In the genomic region with DNA sequence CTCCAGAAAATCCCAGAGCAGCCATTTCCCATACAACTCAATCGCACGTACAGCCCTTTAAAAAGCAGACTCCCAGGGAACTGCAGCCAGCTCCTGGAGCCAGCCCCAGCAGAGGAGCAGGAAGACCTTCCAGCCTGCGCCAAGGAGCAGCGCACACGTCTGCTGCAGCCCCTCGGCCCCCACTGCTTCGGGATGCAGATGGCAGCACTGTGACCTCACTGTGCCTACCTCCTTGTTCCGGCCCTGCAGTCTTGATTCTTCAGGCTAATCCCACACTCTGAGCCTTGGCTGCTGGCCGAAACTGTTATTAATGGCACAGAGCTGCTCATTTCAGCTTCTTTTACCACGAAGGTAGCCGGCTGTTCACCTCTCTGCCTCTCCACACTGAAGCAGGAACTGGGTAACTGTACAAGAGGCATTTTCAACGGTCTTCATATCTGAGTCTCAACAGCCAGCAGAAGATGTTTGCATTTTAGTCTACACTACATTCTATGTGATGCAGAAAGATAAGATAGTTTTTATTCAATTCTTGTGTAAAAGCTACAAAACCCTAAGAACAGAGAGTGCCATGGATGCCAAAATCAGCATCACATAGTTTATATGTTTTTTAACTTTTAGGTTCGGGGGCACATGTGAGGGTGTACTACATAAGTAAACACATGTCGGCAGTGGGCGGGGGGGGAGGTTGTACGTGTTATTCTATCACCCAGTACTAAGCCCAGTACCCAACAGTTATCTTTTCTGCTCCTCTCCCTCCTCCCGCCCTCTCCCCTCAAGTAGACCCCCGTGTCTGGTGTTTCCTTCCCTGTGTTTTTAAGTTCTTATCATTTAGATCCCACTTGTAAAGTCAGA, we compare ENCODE assay signal across 9 cellular contexts.
DNase-seq lines count a peak whose midpoint lies in the region; ATAC-seq and TF ChIP-seq lines count a peak whose summit lies in the region.
"Had no signal": no experiment of that assay in that cellular context is flagged by ENCODE, and none has a peak within 500 bp of the region (broad histone marks: within the 10 kb centered on the region; RNA-seq: fewer than 3 reads in every experiment).

No MANE protein-coding gene starts in this region.

- intact Hi-C loops in lower leg skin (cut with DNase I; ENCODE audit: low total_unique reads) = no loop called here

- peaks cover 2% of the 10 kb centered on the region; the same call in 1 of the 2 replicates for H3F3A ChIP-seq in DOHH2 (ENCODE audit: control insufficient read depth, insufficient read depth)

- no peaks in the 10 kb centered on the region for H3K27me3 ChIP-seq in DOHH2 (ENCODE audit: control insufficient read depth, low read length)
- no peaks in the 10 kb centered on the region for H3K27me3 ChIP-seq in parathyroid adenoma (ENCODE audit: control insufficient read depth, insufficient read depth, low read length)

- H3K9me2 ChIP-seq in DOHH2 (replicated peaks; ENCODE audit: control insufficient read depth, low read length) = no peaks in the 10 kb centered on the region

- DNase-seq in NCI-H446 treated with DMSO at 0.1 percent for 48 hours (lab: John Stamatoyannopoulos, UW) (peak; percentile 81), cerebellar cortex (ENCODE audit: low spot score) (peak; percentile 91), ureter (ENCODE audit: low spot score) (no peak), lower leg skin (ENCODE audit: low spot score in 2 of 2) (no peak), superior temporal gyrus (ENCODE audit: extremely low spot score) (no peak)
- DNase-seq: activated CD8-positive, alpha-beta memory T cell treated with anti-CD3 and anti-CD28 coated beads, Interleukin-2, amount 50 U/mL, for 48 hours had no signal

- H3K9me3 ChIP-seq in DOHH2 (ENCODE audit: control insufficient read depth, insufficient read depth, low read length) (no peaks in the 10 kb centered on the region), parathyroid adenoma (ENCODE audit: control insufficient read depth, low read length) (no peaks in the 10 kb centered on the region)

- H3K79me2 ChIP-seq in DOHH2 (ENCODE audit: control insufficient read depth, low read length) (peaks cover 97% of the 10 kb centered on the region), parathyroid adenoma (peaks cover 74% of the 10 kb centered on the region)

- H3K27ac ChIP-seq in DOHH2 (ENCODE audit: low read depth, low read length) (no peak overlapping the region), parathyroid adenoma (no peak overlapping the region)

- TF ChIP-seq CTCF in DOHH2 (IDR thresholded peaks at IDR 0.05; ENCODE audit: low read depth, low read length, poor library complexity, severe bottlenecking) (no peak), parathyroid adenoma (IDR thresholded peaks at IDR 0.05) (no peak), lower leg skin (IDR thresholded peaks at IDR 0.05) (no peak)

- no peak for ATAC-seq in HG02981 (IDR thresholded peaks at IDR 0.05; ENCODE audit: unreplicated experiment)

- H3K4me3 ChIP-seq in DOHH2 (ENCODE audit: low read length) (no peak overlapping the region), parathyroid adenoma (ENCODE audit: low read depth, low read length) (no peak overlapping the region), lower leg skin (ENCODE audit: low read depth, poor library complexity, severe bottlenecking) (no peak overlapping the region)

- no peak overlapping the region for H2AFZ ChIP-seq in parathyroid adenoma

- H3K4me1 ChIP-seq in DOHH2 (ENCODE audit: control insufficient read depth, low read length) (peaks cover 63% of the 10 kb centered on the region), parathyroid adenoma (peaks cover 42% of the 10 kb centered on the region)

- H3K36me3 ChIP-seq in DOHH2 (ENCODE audit: control insufficient read depth, low read length) = peaks cover 30% of the 10 kb centered on the region
- H3K36me3 ChIP-seq in parathyroid adenoma (ENCODE audit: control insufficient read depth, insufficient read depth, low read length) = no peaks in the 10 kb centered on the region

- TF ChIP-seq POLR2A in lower leg skin (IDR thresholded peaks at IDR 0.05) = no peak

- WGBS in lower leg skin, 2 donors = 61 to 67% methylated on average over 17 to 18 of the region's 18 CpGs

- H3K4me2 ChIP-seq in DOHH2 (ENCODE audit: low read length) (peak overlapping the region; percentile 28), parathyroid adenoma (ENCODE audit: low read length) (peak overlapping the region; percentile 40)

- H3K9ac ChIP-seq in parathyroid adenoma = no peak overlapping the region

- H4K20me1 ChIP-seq in DOHH2 (ENCODE audit: control insufficient read depth, insufficient read depth, low read depth, low read length) = peaks cover 52% of the 10 kb centered on the region

Comparison
In these comparisons a context has a peak if more than half of its experiments do, and no peak if none do; other contexts are left out.
1. DNase-seq: peak in NCI-H446 treated with DMSO at 0.1 percent for 48 hours (single experiment) and cerebellar cortex (single experiment); none in ureter (single experiment), lower leg skin (0 of 2) and superior temporal gyrus (single experiment).